Comparison of ENCODE assay signal across 1 cellular context in the genomic region with DNA sequence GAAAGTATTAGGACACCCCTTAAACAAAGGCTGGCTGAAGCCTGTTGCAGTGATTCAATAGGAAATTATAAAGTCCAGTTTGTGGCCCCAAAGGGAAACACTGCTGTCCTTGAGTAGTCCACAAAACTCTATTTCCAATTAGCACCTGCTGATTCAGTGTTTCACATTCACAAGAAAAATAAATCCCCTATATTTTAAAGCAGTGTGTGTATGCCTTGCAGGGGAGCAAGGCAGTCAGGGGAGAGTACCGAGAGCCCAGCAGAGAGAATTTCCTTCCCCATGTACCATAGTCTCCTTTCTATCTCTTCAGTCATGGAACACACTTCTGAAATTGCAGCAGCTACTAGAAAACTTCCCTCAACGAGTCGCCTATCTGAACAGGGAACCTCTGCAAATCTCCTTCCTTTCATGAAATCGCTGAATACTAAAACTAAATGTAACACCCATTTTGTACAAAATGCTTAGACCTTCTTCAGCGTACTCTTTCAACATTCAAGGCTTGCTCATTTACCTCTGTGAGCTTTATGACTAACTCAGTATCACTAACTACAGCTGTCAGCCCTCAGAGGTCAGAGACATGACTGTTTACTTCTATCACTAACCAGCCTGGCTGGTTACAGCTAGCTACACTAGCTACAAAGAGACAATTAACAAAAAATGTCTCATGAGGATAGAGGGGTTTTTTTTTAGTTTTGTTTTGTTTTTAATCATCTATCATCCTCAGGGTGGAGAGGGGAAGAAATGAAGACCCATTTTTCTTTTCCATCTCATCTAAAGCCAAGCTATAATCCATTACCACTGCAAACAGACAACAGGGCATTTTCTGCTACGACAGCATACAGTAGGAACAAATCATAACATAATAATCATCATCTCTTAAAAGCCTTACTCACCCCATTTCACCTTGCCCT.
A peak's percentile ranks its signal among the peaks of the same experiment; 100 is the strongest.
TF ChIP-seq lines count a peak whose summit lies in the region.

No MANE protein-coding gene starts in this region.

TF ChIP-seq in GM12878, 131 proteins besides CTCF, POLR2A, EP300 and RAD21 (continued from another document):
- TF ChIP-seq, protein P1, sequence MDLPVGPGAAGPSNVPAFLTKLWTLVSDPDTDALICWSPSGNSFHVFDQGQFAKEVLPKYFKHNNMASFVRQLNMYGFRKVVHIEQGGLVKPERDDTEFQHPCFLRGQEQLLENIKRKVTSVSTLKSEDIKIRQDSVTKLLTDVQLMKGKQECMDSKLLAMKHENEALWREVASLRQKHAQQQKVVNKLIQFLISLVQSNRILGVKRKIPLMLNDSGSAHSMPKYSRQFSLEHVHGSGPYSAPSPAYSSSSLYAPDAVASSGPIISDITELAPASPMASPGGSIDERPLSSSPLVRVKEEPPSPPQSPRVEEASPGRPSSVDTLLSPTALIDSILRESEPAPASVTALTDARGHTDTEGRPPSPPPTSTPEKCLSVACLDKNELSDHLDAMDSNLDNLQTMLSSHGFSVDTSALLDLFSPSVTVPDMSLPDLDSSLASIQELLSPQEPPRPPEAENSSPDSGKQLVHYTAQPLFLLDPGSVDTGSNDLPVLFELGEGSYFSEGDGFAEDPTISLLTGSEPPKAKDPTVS (IDR thresholded peaks at IDR 0.05; ENCODE audit: low read depth, low read length) = no peak
- TF ChIP-seq BRCA1 (IDR thresholded peaks at IDR 0.05; ENCODE audit: low read depth, low read length) (no peak), BCL11A (IDR thresholded peaks at IDR 0.05; ENCODE audit: low read depth, low read length) (peak; percentile 50), SMAD1 (IDR thresholded peaks at IDR 0.05; ENCODE audit: low read depth, partially characterized antibody) (peak; percentile 29), ZNF24 (IDR thresholded peaks at IDR 0.05) (peak; percentile 69; the same call in 1 of the 2 replicates)
